16 cellular contexts compared by ENCODE assay signal in the genomic region with DNA sequence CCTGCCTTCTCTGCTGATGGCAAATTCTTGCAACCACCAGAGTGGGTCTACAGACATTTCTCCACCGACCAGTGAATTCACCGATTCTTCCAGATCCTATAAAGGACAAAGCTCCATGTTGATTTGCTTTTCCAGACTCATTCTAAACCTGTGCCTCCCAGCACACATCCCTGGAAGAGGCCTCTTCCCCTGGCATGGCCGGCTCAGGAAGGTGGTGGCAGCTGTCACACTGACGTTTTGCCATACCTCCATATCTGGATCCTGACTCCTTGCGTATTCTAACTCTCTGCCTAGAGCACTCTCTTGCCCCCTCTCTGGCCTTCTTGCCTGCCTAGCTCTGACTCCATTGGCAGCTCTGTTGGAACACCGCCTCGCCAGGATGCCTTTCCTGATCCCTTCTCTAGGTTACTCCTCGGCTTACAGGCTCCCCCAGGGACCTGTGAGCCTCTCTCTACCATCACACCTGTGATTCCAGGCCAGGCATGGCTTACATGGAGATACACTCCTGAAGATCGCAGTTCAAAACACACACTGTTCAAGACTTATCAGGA. TPM values are rescaled to one million over a fixed set of nuclear protein-coding genes. Genes with fewer than 3 reads are reported as not detected.
DNase-seq lines count a peak whose midpoint lies in the region; ATAC-seq and TF ChIP-seq lines count a peak whose summit lies in the region.
"Had no signal": no experiment of that assay in that cellular context is flagged by ENCODE, and none has a peak within 500 bp of the region (broad histone marks: within the 10 kb centered on the region; RNA-seq: fewer than 3 reads in every experiment).

No MANE protein-coding gene starts in this region.

- TF ChIP-seq CTCF in coronary artery (IDR thresholded peaks at IDR 0.05) (no peak), sigmoid colon (IDR thresholded peaks at IDR 0.05) (no peak), GM20000 (IDR thresholded peaks at IDR 0.05; ENCODE audit: extremely low read depth, missing control alignments) (no peak), WERI-Rb-1 (IDR thresholded peaks at IDR 0.05; ENCODE audit: low read depth, low read length) (no peak)

- no peak overlapping the region for H4K8ac ChIP-seq in mesendoderm (ENCODE audit: low read depth, low read length)

- no peak for TF ChIP-seq POLR2A in sigmoid colon (IDR thresholded peaks at IDR 0.05)

- H3K18ac ChIP-seq in mesendoderm (ENCODE audit: low read length), result no peak overlapping the region

- TF ChIP-seq EP300 in sigmoid colon (IDR thresholded peaks at IDR 0.05), result no peak

- H3K9ac ChIP-seq in mesendoderm (ENCODE audit: low read length), result no peak overlapping the region
- H3K9ac ChIP-seq: BLaER1 treated with 17β-estradiol and CSF1 and Interleukin-3, amounts not matched to agents 10 nM and 100 nM had no signal

- H3K4me1 ChIP-seq in mesendoderm (ENCODE audit: control insufficient read depth, low read depth, low read length) (peaks cover 12% of the 10 kb centered on the region), sigmoid colon (no peaks in the 10 kb centered on the region)
- H3K4me1 ChIP-seq: HAP-1 had no signal

- no peak overlapping the region for H2BK5ac ChIP-seq in mesendoderm (ENCODE audit: low read length)

- no peaks in the 10 kb centered on the region for H3K27me3 ChIP-seq in mesendoderm (ENCODE audit: insufficient read depth, low read length, poor library complexity)
- H3K27me3 ChIP-seq in sigmoid colon, result no peaks in the 10 kb centered on the region
- no peaks in the 10 kb centered on the region for H3K27me3 ChIP-seq in WERI-Rb-1 (ENCODE audit: insufficient read depth, low read depth, severe bottlenecking)
- H3K27me3 ChIP-seq: BLaER1 treated with 17β-estradiol and CSF1 and Interleukin-3, amounts not matched to agents 10 nM and 100 nM had no signal

- H3K36me3 ChIP-seq in mesendoderm (ENCODE audit: control insufficient read depth, insufficient read depth, low read length) (no peaks in the 10 kb centered on the region), sigmoid colon (no peaks in the 10 kb centered on the region), WERI-Rb-1 (no peaks in the 10 kb centered on the region)
- H3K36me3 ChIP-seq: BLaER1 treated with 17β-estradiol and CSF1 and Interleukin-3, amounts not matched to agents 10 nM and 100 nM; HAP-1 had no signal

- no peak overlapping the region for H2BK15ac ChIP-seq in mesendoderm (replicated peaks; ENCODE audit: low read depth)

- H3K56ac ChIP-seq in mesendoderm (ENCODE audit: low read length), result peak overlapping the region; percentile 20

- H3K4me3 ChIP-seq in coronary artery (no peak overlapping the region), mesendoderm (ENCODE audit: low read length) (no peak overlapping the region), sigmoid colon (no peak overlapping the region), WERI-Rb-1 (ENCODE audit: low read depth, low read length) (no peak overlapping the region)
- H3K4me3 ChIP-seq: BLaER1 treated with 17β-estradiol and CSF1 and Interleukin-3, amounts not matched to agents 10 nM and 100 nM; GM12878; HAP-1 had no signal

- H2BK120ac ChIP-seq in mesendoderm (ENCODE audit: low read depth, low read length), result no peak overlapping the region

- no peak overlapping the region for H3K4ac ChIP-seq in mesendoderm (ENCODE audit: low read depth, low read length)

- intact Hi-C loops in sigmoid colon (cut with DNase I), result no loop called here

- no peak overlapping the region for H2AK5ac ChIP-seq in mesendoderm (ENCODE audit: low read length)

- WGBS in mesendoderm (ENCODE audit: extremely low coverage, insufficient coverage, low lambda C conversion rate), result no CpG with 5 or more reads among the region's 9 CpGs
- 72 to 74% methylated on average over 9 of the region's 9 CpGs for WGBS in sigmoid colon, 2 donors

- H4K5ac ChIP-seq in mesendoderm (ENCODE audit: low read length), result no peak overlapping the region

- peak; percentile 28 for DNase-seq in activated CD8-positive, alpha-beta memory T cell treated with anti-CD3 and anti-CD28 coated beads, Interleukin-2, amount 50 U/mL, for 48 hours
- no peak for DNase-seq in activated CD8-positive, alpha-beta memory T cell treated with anti-CD3 and anti-CD28 coated beads for 24 hours
- peak; percentile 56 for DNase-seq in coronary artery (ENCODE audit: low spot score)
- no peak for DNase-seq in mesendoderm
- DNase-seq in sigmoid colon, result peak; percentile 24
- no peak for DNase-seq in GM20000 (ENCODE audit: low spot score)
- no peak for DNase-seq in WERI-Rb-1
- DNase-seq: ACHN; CD4-positive, CD25-positive, alpha-beta regulatory T cell; DMS79 had no signal

- H3K79me1 ChIP-seq in mesendoderm (ENCODE audit: low read length), result peaks cover 5% of the 10 kb centered on the region

- no peak overlapping the region for H3K4me2 ChIP-seq in mesendoderm (ENCODE audit: low read length)
- H3K4me2 ChIP-seq: BLaER1 treated with 17β-estradiol and CSF1 and Interleukin-3, amounts not matched to agents 10 nM and 100 nM had no signal

- no peak overlapping the region for H3K27ac ChIP-seq in coronary artery
- H3K27ac ChIP-seq in mesendoderm (ENCODE audit: low read depth, low read length), result no peak overlapping the region
- no peak overlapping the region for H3K27ac ChIP-seq in sigmoid colon
- no peak overlapping the region for H3K27ac ChIP-seq in WERI-Rb-1
- H3K27ac ChIP-seq: BLaER1 treated with 17β-estradiol and CSF1 and Interleukin-3, amounts not matched to agents 10 nM and 100 nM had no signal

- H3K79me2 ChIP-seq in mesendoderm (ENCODE audit: control insufficient read depth, insufficient read depth, low read length), result no peaks in the 10 kb centered on the region

- ATAC-seq in GM18520 (IDR thresholded peaks at IDR 0.05; ENCODE audit: unreplicated experiment), result no peak
- ATAC-seq: GM12878 had no signal

- H3K23ac ChIP-seq in mesendoderm (ENCODE audit: low read length), result no peak overlapping the region

- H3K9me3 ChIP-seq in sigmoid colon (no peaks in the 10 kb centered on the region), WERI-Rb-1 (ENCODE audit: severe bottlenecking) (no peaks in the 10 kb centered on the region)
- H3K9me3 ChIP-seq: HAP-1 had no signal

RNA-seq across cellular contexts. Expression of a gene that starts 31.0 kb away (rescaled TPM):
- 8.9 TPM for polyA plus RNA-seq in mesendoderm (2013, experiment 1 of 2)
- polyA plus RNA-seq in mesendoderm (2013, experiment 2 of 2), result 7.1 TPM
- total RNA-seq in sigmoid colon, result 1 to 10 TPM; 3.3 to 10.0 (median 6.8) TPM
- polyA plus RNA-seq in sigmoid colon, result 10 to 100 TPM in 1 of 3 donors, 1 to 10 TPM in 2; 1.8 to 22.1 (median 3.2) TPM
- total RNA-seq: A172; CD4-positive, CD25-positive, alpha-beta regulatory T cell; G401 had no signal
- polyA plus RNA-seq: CD4-positive, CD25-positive, alpha-beta regulatory T cell; GM12878 had no signal

Comparison
In these comparisons a context has a peak if more than half of its experiments do, and no peak if none do; other contexts are left out.
1. DNase-seq: peak in activated CD8-positive, alpha-beta memory T cell treated with anti-CD3 and anti-CD28 coated beads, Interleukin-2, amount 50 U/mL, for 48 hours (single experiment), coronary artery (single experiment) and sigmoid colon (single experiment); none in activated CD8-positive, alpha-beta memory T cell treated with anti-CD3 and anti-CD28 coated beads for 24 hours (single experiment), mesendoderm (single experiment), GM20000 (single experiment) and WERI-Rb-1 (single experiment).